ENCODE assay signal across 9 cellular contexts in genomic region chr20:20743511-20744169, GRCh38. TPM values are rescaled to one million over a fixed set of nuclear protein-coding genes. Genes with fewer than 3 reads are reported as not detected.
DNase-seq lines count a peak whose midpoint lies in the region; ATAC-seq and TF ChIP-seq lines count a peak whose summit lies in the region.
"Had no signal": no experiment of that assay in that cellular context is flagged by ENCODE, and none has a peak within 500 bp of the region (broad histone marks: within the 10 kb centered on the region; RNA-seq: fewer than 3 reads in every experiment).

No MANE protein-coding gene starts in this region.

- no peak overlapping the region for H3K4me3 Mint-ChIP-seq in activated naive CD4-positive, alpha-beta T cell treated with anti-CD3 and anti-CD28 coated beads for 36 hours

- peaks cover 9% of the 10 kb centered on the region for H3K27me3 Mint-ChIP-seq in activated naive CD4-positive, alpha-beta T cell treated with anti-CD3 and anti-CD28 coated beads for 36 hours (ENCODE audit: low read depth)

- CTCF ChIA-PET in activated naive CD4-positive, alpha-beta T cell treated with anti-CD3 and anti-CD28 coated beads for 36 hours (lab: Charles Lee), result no interaction called here

- H3K4me1 Mint-ChIP-seq in activated naive CD4-positive, alpha-beta T cell treated with anti-CD3 and anti-CD28 coated beads for 36 hours (ENCODE audit: low read depth), result peaks cover 2% of the 10 kb centered on the region

- intact Hi-C loops in activated naive CD4-positive, alpha-beta T cell treated with anti-CD3 and anti-CD28 coated beads for 36 hours (cut with micrococcal nuclease), result no loop called here

- peak; percentile 53 for ATAC-seq in HG02642 (IDR thresholded peaks at IDR 0.05; ENCODE audit: poor library complexity, unreplicated experiment)

- H3K27ac Mint-ChIP-seq in activated naive CD4-positive, alpha-beta T cell treated with anti-CD3 and anti-CD28 coated beads for 36 hours, result no peak overlapping the region
- H3K27ac Mint-ChIP-seq: IgD-negative memory B cell had no signal

- peak overlapping the region; percentile 57 for H3K27ac ChIP-seq in muscle layer of duodenum (ENCODE audit: low read length)

- no peaks in the 10 kb centered on the region for H3K9me3 ChIP-seq in muscle layer of duodenum (ENCODE audit: control insufficient read depth in 1 of 2, low read length in 2 of 2)

- no peak for TF ChIP-seq CTCF in epithelial cell of proximal tubule (conservative IDR thresholded peaks at IDR 0.05; ENCODE audit: low read depth, low read length)

- H3K9me3 Mint-ChIP-seq in activated naive CD4-positive, alpha-beta T cell treated with anti-CD3 and anti-CD28 coated beads for 36 hours, result peaks cover 2% of the 10 kb centered on the region

- peaks cover 11 to 13% of the 10 kb centered on the region in 2 donors for H3K4me1 ChIP-seq in muscle layer of duodenum (ENCODE audit: control insufficient read depth in 1 of 2, insufficient read depth in 2 of 2, low read length in 2 of 2)

- H3K36me3 ChIP-seq in muscle layer of duodenum (ENCODE audit: control insufficient read depth in 1 of 2, insufficient read depth in 2 of 2, low read length in 2 of 2), result no peaks in the 10 kb centered on the region

- H3K27me3 ChIP-seq in muscle layer of duodenum (ENCODE audit: low read depth, low read length), result no peaks in the 10 kb centered on the region

- DNase-seq in NCI-H748 (lab: John Stamatoyannopoulos, UW; ENCODE audit: unreplicated experiment) (peak; percentile 80), epithelial cell of proximal tubule (ENCODE audit: low read depth) (peak; percentile 32), activated T-cell treated with anti-CD3 and anti-CD28 coated beads for 4 hours (no peak), kidney glomerular epithelial cell (lab: John Stamatoyannopoulos, UW) (no peak), HPDE6-E6E7 (ENCODE audit: extremely low spot score) (no peak)
- DNase-seq in activated naive CD4-positive, alpha-beta T cell treated with anti-CD3 and anti-CD28 coated beads for 36 hours, result no peak

- H3K4me3 ChIP-seq in epithelial cell of proximal tubule (ENCODE audit: low read depth, low read length) (peak overlapping the region; percentile 19), muscle layer of duodenum (ENCODE audit: low read depth in 1 of 2, low read length in 2 of 2) (peak overlapping the region; percentile 19 to 39)

- H3K36me3 Mint-ChIP-seq in activated naive CD4-positive, alpha-beta T cell treated with anti-CD3 and anti-CD28 coated beads for 36 hours (ENCODE audit: low read depth), result no peaks in the 10 kb centered on the region

RNA-seq across cellular contexts. Expression of gene RALGAPA2, which starts 31.2 kb away (rescaled TPM):
- total RNA-seq in epithelial cell of proximal tubule, result 7.4 and 13.8 TPM in 2 replicates
- 10 to 100 TPM; 13.6 to 13.7 TPM for total RNA-seq in activated naive CD4-positive, alpha-beta T cell treated with anti-CD3 and anti-CD28 coated beads for 36 hours

Comparison
In these comparisons a context has a peak if more than half of its experiments do, and no peak if none do; other contexts are left out.
1. DNase-seq: peak in NCI-H748 (single experiment) and epithelial cell of proximal tubule (single experiment); none in activated T-cell treated with anti-CD3 and anti-CD28 coated beads for 4 hours (single experiment), activated naive CD4-positive, alpha-beta T cell treated with anti-CD3 and anti-CD28 coated beads for 36 hours (single experiment), kidney glomerular epithelial cell (single experiment) and HPDE6-E6E7 (single experiment).